Comparison of ENCODE assay signal across 8 cellular contexts in the genomic region with DNA sequence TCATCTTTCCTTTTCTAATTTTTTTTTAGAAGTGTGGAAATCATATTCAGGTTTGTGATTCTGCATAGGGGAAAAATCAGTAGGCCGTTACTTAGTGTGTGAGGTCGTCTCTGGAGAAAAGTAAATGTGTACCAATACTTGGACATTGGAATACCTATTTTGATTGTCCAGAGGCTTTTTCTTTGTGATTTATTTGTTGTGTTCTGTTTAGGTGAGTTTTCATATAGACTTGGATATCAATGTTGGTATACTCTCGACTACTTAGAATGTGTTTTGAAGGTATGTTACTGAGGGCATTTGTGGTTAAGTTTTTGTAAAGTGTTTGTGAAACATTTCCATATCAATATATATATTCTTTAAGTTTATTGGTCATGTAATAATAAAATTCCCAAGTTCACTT. TPM values are rescaled to one million over a fixed set of nuclear protein-coding genes. Genes with fewer than 3 reads are reported as not detected.
DNase-seq lines count a peak whose midpoint lies in the region; ATAC-seq and TF ChIP-seq lines count a peak whose summit lies in the region.

No MANE protein-coding gene starts in this region.

- TF ChIP-seq CTCF in tibial artery (IDR thresholded peaks at IDR 0.05) = no peak

- H3K79me2 ChIP-seq in Karpas-422 (ENCODE audit: low read length) = peaks cover 68% of the 10 kb centered on the region

- H3K4me1 Mint-ChIP-seq in CD8-positive, alpha-beta memory T cell = peaks cover 56 to 74% (median 68%) of the 10 kb centered on the region in 3 donors
- H3K4me1 Mint-ChIP-seq in central memory CD8-positive, alpha-beta T cell = peaks cover 58% of the 10 kb centered on the region
- peaks cover 33 to 74% (median 68%) of the 10 kb centered on the region in 4 donors for H3K4me1 Mint-ChIP-seq in naive thymus-derived CD8-positive, alpha-beta T cell

- POLR2A ChIA-PET in CD8-positive, alpha-beta memory T cell (lab: Charles Lee) = no interaction called here
- POLR2A ChIA-PET in naive thymus-derived CD8-positive, alpha-beta T cell (lab: Charles Lee) = interaction anchor here (3.4 kb wide), 1 partner anchor 65 kb away, joined by 26 read pairs; no protein-coding TSS in a partner anchor

- intact Hi-C loops in tibial artery (cut with DNase I; ENCODE audit: low total_unique reads) = no loop called here

- H3K9me3 ChIP-seq in CD8-positive, alpha-beta memory T cell (ENCODE audit: low read length) = no peaks in the 10 kb centered on the region
- no peaks in the 10 kb centered on the region for H3K9me3 ChIP-seq in Karpas-422 (ENCODE audit: low read length)
- no peaks in the 10 kb centered on the region for H3K9me3 ChIP-seq in tibial artery

- H4K20me1 ChIP-seq in Karpas-422 (ENCODE audit: insufficient read depth, low read depth, low read length) = peaks cover 35% of the 10 kb centered on the region

- no peak overlapping the region for H2AFZ ChIP-seq in Karpas-422 (ENCODE audit: low read length)

- peak overlapping the region in 6 of 7 donors; percentile 55 to 99 (median 92) for H3K4me3 Mint-ChIP-seq in CD8-positive, alpha-beta memory T cell
- peak overlapping the region; percentile 98 for H3K4me3 Mint-ChIP-seq in central memory CD8-positive, alpha-beta T cell
- H3K4me3 Mint-ChIP-seq in naive thymus-derived CD8-positive, alpha-beta T cell = peak overlapping the region; percentile 39 to 100 (median 99)

- H3K36me3 ChIP-seq in CD8-positive, alpha-beta memory T cell (ENCODE audit: insufficient read depth, low read length) = no peaks in the 10 kb centered on the region
- H3K36me3 ChIP-seq in Karpas-422 (ENCODE audit: insufficient read depth, low read length) (no peaks in the 10 kb centered on the region), tibial artery (no peaks in the 10 kb centered on the region)

- H3K27me3 Mint-ChIP-seq in CD8-positive, alpha-beta memory T cell = peaks cover 0 to 2% of the 10 kb centered on the region in 2 donors
- H3K27me3 Mint-ChIP-seq in central memory CD8-positive, alpha-beta T cell = no peaks in the 10 kb centered on the region
- no peaks in the 10 kb centered on the region for H3K27me3 Mint-ChIP-seq in naive thymus-derived CD8-positive, alpha-beta T cell

- CTCF ChIA-PET in CD8-positive, alpha-beta memory T cell (lab: Charles Lee) = no interaction called here

- no peak for DNase-seq in CD8-positive, alpha-beta memory T cell
- DNase-seq in Karpas-422 (no peak), amygdala (lab: John Stamatoyannopoulos, UW) (no peak), tibial artery (no peak), NCI-H526 treated with DMSO at 0.1 percent for 48 hours (lab: John Stamatoyannopoulos, UW) (no peak)
- no peak for DNase-seq in central memory CD8-positive, alpha-beta T cell (ENCODE audit: low spot score in 2 of 2)
- DNase-seq in naive thymus-derived CD8-positive, alpha-beta T cell = no peak

- no peaks in the 10 kb centered on the region for H3K27me3 ChIP-seq in CD8-positive, alpha-beta memory T cell (ENCODE audit: insufficient read depth, low read length, poor library complexity, severe bottlenecking)
- H3K27me3 ChIP-seq in Karpas-422 (ENCODE audit: low read length) (no peaks in the 10 kb centered on the region), tibial artery (no peaks in the 10 kb centered on the region)

- peak overlapping the region; percentile 83 for H3K9ac ChIP-seq in Karpas-422 (ENCODE audit: low read length)

- peak overlapping the region in 1 of 8 donors; percentile 74 for H3K27ac Mint-ChIP-seq in CD8-positive, alpha-beta memory T cell
- no peak overlapping the region for H3K27ac Mint-ChIP-seq in central memory CD8-positive, alpha-beta T cell (ENCODE audit: low read depth)
- peak overlapping the region in 4 of 10 donors; percentile 42 to 97 (median 82) for H3K27ac Mint-ChIP-seq in naive thymus-derived CD8-positive, alpha-beta T cell

- ATAC-seq in central memory CD8-positive, alpha-beta T cell (replicated peaks; ENCODE audit: extremely low read depth, poor library complexity, severe bottlenecking) = no peak
- no peak for ATAC-seq in naive thymus-derived CD8-positive, alpha-beta T cell
- no peak for ATAC-seq in HG03520 (IDR thresholded peaks at IDR 0.05; ENCODE audit: unreplicated experiment)

- H3K4me2 ChIP-seq in Karpas-422 (ENCODE audit: low read depth, low read length, poor library complexity, severe bottlenecking) = peak overlapping the region; percentile 89

- H3K9me2 ChIP-seq in Karpas-422 (replicated peaks; ENCODE audit: insufficient read depth, low read length) = no peaks in the 10 kb centered on the region

- peak overlapping the region; percentile 96 for H3K27ac ChIP-seq in CD8-positive, alpha-beta memory T cell (ENCODE audit: low read depth, low read length)
- peak overlapping the region; percentile 83 for H3K27ac ChIP-seq in Karpas-422 (ENCODE audit: low read length)
- no peak overlapping the region for H3K27ac ChIP-seq in tibial artery

- H3K36me3 Mint-ChIP-seq in CD8-positive, alpha-beta memory T cell = peaks cover 0 to 9% (median 2%) of the 10 kb centered on the region in 3 donors
- H3K36me3 Mint-ChIP-seq in central memory CD8-positive, alpha-beta T cell (ENCODE audit: insufficient read depth) = peaks cover 11% of the 10 kb centered on the region
- no peaks in the 10 kb centered on the region for H3K36me3 Mint-ChIP-seq in naive thymus-derived CD8-positive, alpha-beta T cell

- H3K4me1 ChIP-seq in CD8-positive, alpha-beta memory T cell (ENCODE audit: insufficient read depth, low read length) = peaks cover 51% of the 10 kb centered on the region
- H3K4me1 ChIP-seq in Karpas-422 (ENCODE audit: low read length) (peaks cover 50% of the 10 kb centered on the region), tibial artery (peaks cover 0 to 38% (median 11%) of the 10 kb centered on the region in 4 donors)

- no peak overlapping the region for H3K4me3 ChIP-seq in CD8-positive, alpha-beta memory T cell (ENCODE audit: low read length)
- H3K4me3 ChIP-seq in Karpas-422 (ENCODE audit: low read length) = peak overlapping the region; percentile 84
- H3K4me3 ChIP-seq in tibial artery = no peak overlapping the region

- no peaks in the 10 kb centered on the region for H3K9me3 Mint-ChIP-seq in CD8-positive, alpha-beta memory T cell
- H3K9me3 Mint-ChIP-seq in central memory CD8-positive, alpha-beta T cell = no peaks in the 10 kb centered on the region
- no peaks in the 10 kb centered on the region for H3K9me3 Mint-ChIP-seq in naive thymus-derived CD8-positive, alpha-beta T cell

RNA-seq across cellular contexts. Expression of a gene that starts 2.3 kb away (rescaled TPM):
- total RNA-seq in CD8-positive, alpha-beta memory T cell = 10 to 100 TPM; 28.8 to 30.7 TPM
- polyA plus RNA-seq in CD8-positive, alpha-beta memory T cell = 9.3 TPM
- total RNA-seq in Karpas-422 (2014; rRNA removed; shearing (Covaris generic); ENCODE audit: low replicate concordance) = 19.3 and 42.7 TPM in 2 replicates
- total RNA-seq in naive thymus-derived CD8-positive, alpha-beta T cell = 10 to 100 TPM; 30.7 to 32.2 TPM
- polyA plus RNA-seq in naive thymus-derived CD8-positive, alpha-beta T cell = 1 to 10 TPM; 7.3 to 7.9 (median 7.7) TPM

Comparison
In these comparisons a context has a peak if more than half of its experiments do, and no peak if none do; other contexts are left out.
1. H3K27ac ChIP-seq: peak in CD8-positive, alpha-beta memory T cell (single experiment) and Karpas-422 (single experiment); none in tibial artery (0 of 2).
2. Peak in every context shown above with its lines, with median percentiles within 50 percentile points of each other: H3K4me3 Mint-ChIP-seq.